10 cellular contexts compared by ENCODE assay signal in the genomic region with DNA sequence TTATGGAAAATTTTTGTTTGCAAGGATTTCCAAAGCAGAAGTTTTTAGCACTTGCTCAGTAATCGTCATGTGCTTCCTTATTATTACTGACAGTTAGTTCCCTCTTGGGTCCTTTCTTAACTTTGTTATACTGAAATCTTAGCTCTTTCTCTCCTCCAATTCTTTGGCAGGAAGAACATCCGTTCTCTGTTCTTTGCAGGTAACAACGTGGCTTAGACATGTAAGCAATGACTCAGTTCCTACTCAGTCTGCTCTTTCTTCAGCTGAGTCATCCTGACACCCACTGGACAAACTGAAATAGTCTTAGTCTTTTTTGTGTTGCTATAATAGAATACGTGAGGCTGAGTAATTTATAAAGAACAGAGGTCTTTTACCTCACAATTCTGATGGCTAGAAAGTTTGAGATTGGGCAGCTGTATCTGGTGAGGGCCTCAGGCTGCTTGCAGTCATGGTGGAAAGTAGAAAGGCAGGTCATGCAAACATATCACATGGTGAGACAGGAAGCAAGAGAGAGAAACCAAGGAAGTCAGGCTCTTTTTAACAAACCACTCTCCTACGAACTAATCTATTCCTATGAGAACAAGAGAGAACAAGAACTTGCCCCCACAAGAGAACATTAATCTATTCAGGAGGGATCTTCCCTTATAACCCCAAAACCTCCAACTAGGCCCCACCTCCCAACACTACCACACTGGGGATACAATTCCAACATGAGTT. TPM values are rescaled to one million over a fixed set of nuclear protein-coding genes. Genes with fewer than 3 reads are reported as not detected.
A peak's percentile ranks its signal among the peaks of the same experiment; 100 is the strongest.
DNase-seq lines count a peak whose midpoint lies in the region; ATAC-seq lines count a peak whose summit lies in the region.
"Had no signal": no experiment of that assay in that cellular context is flagged by ENCODE, and none has a peak within 500 bp of the region (broad histone marks: within the 10 kb centered on the region; RNA-seq: fewer than 3 reads in every experiment).

No MANE protein-coding gene starts in this region.

- peak overlapping the region in 8 of 11 experiments; percentile 19 to 87 (median 56); a peak in 12 of 22 replicates for H3K27ac ChIP-seq in BLaER1 treated with 17β-estradiol and CSF1 and Interleukin-3, amounts not matched to agents 10 nM and 100 nM
- H3K27ac ChIP-seq in aorta (ENCODE audit: low read depth in 1 of 2, low read length in 2 of 2): no peak overlapping the region
- H3K27ac ChIP-seq: KMS-11 had no signal

- no peaks in the 10 kb centered on the region for H4K20me1 ChIP-seq in BLaER1 treated with 17β-estradiol and CSF1 and Interleukin-3, amounts not matched to agents 10 nM and 100 nM

- H3K36me3 ChIP-seq in BLaER1 treated with 17β-estradiol and CSF1 and Interleukin-3, amounts not matched to agents 10 nM and 100 nM: no peaks in the 10 kb centered on the region
- no peaks in the 10 kb centered on the region for H3K36me3 ChIP-seq in aorta (ENCODE audit: control insufficient read depth in 1 of 2, insufficient read depth in 2 of 2, low read length in 1 of 2)

- DNase-seq in T-helper 22 cell (ENCODE audit: low read depth) (peak; percentile 5), dedifferentiated amniotic fluid mesenchymal stem cell (ENCODE audit: extremely low spot score) (peak; percentile 55), renal cortical epithelial cell (ENCODE audit: low read depth) (peak; percentile 96), NCI-H1048 (lab: John Stamatoyannopoulos, UW) (no peak), aorta (no peak)
- DNase-seq: right cardiac atrium had no signal

- no peak overlapping the region for H3K4me3 ChIP-seq in BLaER1 treated with 17β-estradiol and CSF1 and Interleukin-3, amounts not matched to agents 10 nM and 100 nM
- H3K4me3 ChIP-seq in aorta (ENCODE audit: low read length in 2 of 2): no peak overlapping the region

- H3K9me3 ChIP-seq in BLaER1 treated with 17β-estradiol and CSF1 and Interleukin-3, amounts not matched to agents 10 nM and 100 nM (replicated peaks in 1 of 11): peaks cover 4 to 24% (median 18%) of the 10 kb centered on the region in 11 experiments
- H3K9me3 ChIP-seq in aorta (ENCODE audit: control insufficient read depth, low read length): no peaks in the 10 kb centered on the region

- ATAC-seq in GM19438 (IDR thresholded peaks at IDR 0.05; ENCODE audit: low read depth, unreplicated experiment): peak; percentile 86
- ATAC-seq in HG03457 (IDR thresholded peaks at IDR 0.05; ENCODE audit: unreplicated experiment): peak; percentile 93
- ATAC-seq in aorta (ENCODE audit: low FRiP score): no peak

- intact Hi-C loops in aorta (cut with DNase I): no loop called here

- no peaks in the 10 kb centered on the region for H3K27me3 ChIP-seq in BLaER1 treated with 17β-estradiol and CSF1 and Interleukin-3, amounts not matched to agents 10 nM and 100 nM
- H3K27me3 ChIP-seq in aorta (ENCODE audit: control insufficient read depth in 1 of 2, insufficient read depth in 2 of 2, low read length in 1 of 2): no peaks in the 10 kb centered on the region

- H3K4me1 ChIP-seq in BLaER1 treated with 17β-estradiol and CSF1 and Interleukin-3, amounts not matched to agents 10 nM and 100 nM: peaks cover 0 to 52% (median 15%) of the 10 kb centered on the region in 10 experiments; a peak in 15 of 20 replicates
- no peaks in the 10 kb centered on the region for H3K4me1 ChIP-seq in aorta (ENCODE audit: control insufficient read depth in 1 of 2, insufficient read depth in 2 of 2, low read length in 2 of 2)

- peak overlapping the region in 3 of 11 experiments; percentile 13 to 65 (median 59); a peak in 5 of 22 replicates for H3K9ac ChIP-seq in BLaER1 treated with 17β-estradiol and CSF1 and Interleukin-3, amounts not matched to agents 10 nM and 100 nM
- H3K9ac ChIP-seq: KMS-11 had no signal

- 51 to 57% methylated on average over 5 of the region's 5 CpGs for WGBS in aorta, 2 donors

- H3K4me2 ChIP-seq in BLaER1 treated with 17β-estradiol and CSF1 and Interleukin-3, amounts not matched to agents 10 nM and 100 nM: peak overlapping the region in 7 of 11 experiments; percentile 29 to 78 (median 40); a peak in 14 of 22 replicates
- H3K4me2 ChIP-seq: KMS-11 had no signal

RNA-seq across cellular contexts. Expression of gene TESPA1, which starts 49.2 kb away (rescaled TPM):
- total RNA-seq in renal cortical epithelial cell (not detected in 2 replicates), aorta (1 to 10 TPM; 1.0 to 2.1 TPM)
- 1 to 10 TPM in 1 of 2 donors, under 1 TPM in 1; 0.26 to 1.0 TPM for polyA plus RNA-seq in aorta

Comparison
In these comparisons a context has a peak if more than half of its experiments do, and no peak if none do; other contexts are left out.
1. H3K27ac ChIP-seq: peak in BLaER1 treated with 17β-estradiol and CSF1 and Interleukin-3, amounts not matched to agents 10 nM and 100 nM (8 of 11); none in aorta (0 of 2).
2. DNase-seq: peak in T-helper 22 cell (single experiment), dedifferentiated amniotic fluid mesenchymal stem cell (single experiment) and renal cortical epithelial cell (single experiment); none in NCI-H1048 (single experiment) and aorta (0 of 2).